ENCODE assay signal across 8 cellular contexts in genomic region chr1:9655127-9655723, GRCh38. TPM values are rescaled to one million over a fixed set of nuclear protein-coding genes. Genes with fewer than 3 reads are reported as not detected.
DNase-seq lines count a peak whose midpoint lies in the region; ATAC-seq, FAIRE-seq and TF ChIP-seq lines count a peak whose summit lies in the region.

No MANE protein-coding gene starts in this region.

- H3K4me2 ChIP-seq in Karpas-422 (ENCODE audit: low read depth, low read length, poor library complexity, severe bottlenecking), result peak overlapping the region; percentile 86

- peak overlapping the region; percentile 91 for H3K4me3 Mint-ChIP-seq in activated CD8-positive, alpha-beta memory T cell treated with anti-CD3 and anti-CD28 coated beads, Interleukin-2, amount 10 ng/mL, durations not matched to agents 7 days and 5 days

- no peak for TF ChIP-seq POLR2A in erythroblast (IDR thresholded peaks at IDR 0.05; ENCODE audit: low read length)

- no peaks in the 10 kb centered on the region for H4K20me1 ChIP-seq in Karpas-422 (ENCODE audit: insufficient read depth, low read depth, low read length)

- H3K4me1 ChIP-seq in Karpas-422 (ENCODE audit: low read length), result peaks cover 65% of the 10 kb centered on the region
- peaks cover 32% of the 10 kb centered on the region for H3K4me1 ChIP-seq in lower lobe of right lung
- peaks cover 0 to 4% of the 10 kb centered on the region in 2 donors for H3K4me1 ChIP-seq in kidney (ENCODE audit: control insufficient read depth in 1 of 2, insufficient read depth in 1 of 2, low read depth in 1 of 2, low read length in 2 of 2)

- H3K9me3 Mint-ChIP-seq in activated CD8-positive, alpha-beta memory T cell treated with anti-CD3 and anti-CD28 coated beads, Interleukin-2, amount 10 ng/mL, durations not matched to agents 7 days and 5 days (ENCODE audit: low read depth), result no peaks in the 10 kb centered on the region

- ATAC-seq in activated CD8-positive, alpha-beta memory T cell treated with anti-CD3 and anti-CD28 coated beads, Interleukin-2, amount 10 ng/mL, durations not matched to agents 7 days and 5 days, result no peak
- no peak for ATAC-seq in lower lobe of right lung

- H3K9me2 ChIP-seq in Karpas-422 (replicated peaks; ENCODE audit: insufficient read depth, low read length), result no peaks in the 10 kb centered on the region

- no peaks in the 10 kb centered on the region for H3K27me3 Mint-ChIP-seq in activated CD8-positive, alpha-beta memory T cell treated with anti-CD3 and anti-CD28 coated beads, Interleukin-2, amount 10 ng/mL, durations not matched to agents 7 days and 5 days

- CTCF ChIA-PET in activated CD8-positive, alpha-beta memory T cell treated with anti-CD3 and anti-CD28 coated beads, Interleukin-2, amount 10 ng/mL, durations not matched to agents 7 days and 5 days (lab: Charles Lee), result interaction anchor here (1.1 to 7.7 kb wide), 10 partner anchors 11 to 295 kb away, joined by 3 to 224 read pairs (median 8); no protein-coding TSS in a partner anchor

- no peaks in the 10 kb centered on the region for H3K9me3 ChIP-seq in Karpas-422 (ENCODE audit: low read length)
- H3K9me3 ChIP-seq in lower lobe of right lung, result no peaks in the 10 kb centered on the region
- no peaks in the 10 kb centered on the region for H3K9me3 ChIP-seq in kidney (ENCODE audit: control insufficient read depth in 1 of 2, low read length in 2 of 2)

- H3K36me3 ChIP-seq in Karpas-422 (ENCODE audit: insufficient read depth, low read length), result no peaks in the 10 kb centered on the region
- no peaks in the 10 kb centered on the region for H3K36me3 ChIP-seq in lower lobe of right lung
- H3K36me3 ChIP-seq in kidney (ENCODE audit: control insufficient read depth in 1 of 2, insufficient read depth in 2 of 2, low read length in 2 of 2), result no peaks in the 10 kb centered on the region

- intact Hi-C loops in lower lobe of right lung (cut with DNase I), result no loop called here
- intact Hi-C loops in kidney (cut with DNase I), result no loop called here

- H3K4me1 Mint-ChIP-seq in activated CD8-positive, alpha-beta memory T cell treated with anti-CD3 and anti-CD28 coated beads, Interleukin-2, amount 10 ng/mL, durations not matched to agents 7 days and 5 days, result peaks cover 65% of the 10 kb centered on the region

- DNase-seq in CD1c-positive myeloid dendritic cell (ENCODE audit: extremely low spot score) (peak; percentile 26), Karpas-422 (peak; percentile 66), lower lobe of right lung (no peak), kidney (no peak), urothelium cell line (ENCODE audit: low spot score) (no peak), erythroblast (lab: John Stamatoyannopoulos, UW) (no peak), DMS153 treated with DMSO at 0.1 percent for 48 hours (lab: John Stamatoyannopoulos, UW; ENCODE audit: unreplicated experiment) (no peak)
- DNase-seq in activated CD8-positive, alpha-beta memory T cell treated with anti-CD3 and anti-CD28 coated beads, Interleukin-2, amount 10 ng/mL, durations not matched to agents 7 days and 5 days, result peak; percentile 50

- H3K79me2 ChIP-seq in Karpas-422 (ENCODE audit: low read length), result peaks cover 46% of the 10 kb centered on the region

- no peak overlapping the region for H2AFZ ChIP-seq in Karpas-422 (ENCODE audit: low read length)

- H3K27me3 ChIP-seq in Karpas-422 (ENCODE audit: low read length), result no peaks in the 10 kb centered on the region
- peaks cover 17% of the 10 kb centered on the region for H3K27me3 ChIP-seq in lower lobe of right lung (ENCODE audit: low read depth)

- no peak for FAIRE-seq in kidney (lab: Jason Lieb, UNC)
- no peak for FAIRE-seq in urothelium cell line (lab: Jason Lieb, UNC)

- H3K9ac ChIP-seq in Karpas-422 (ENCODE audit: low read length) (peak overlapping the region; percentile 94), kidney (ENCODE audit: low read length in 2 of 2) (no peak overlapping the region)

- no peak for TF ChIP-seq CTCF in lower lobe of right lung (IDR thresholded peaks at IDR 0.05)
- TF ChIP-seq CTCF in kidney (IDR thresholded peaks at IDR 0.05; ENCODE audit: borderline replicate concordance, extremely low read depth, insufficient read depth), result no peak

- H3K36me3 Mint-ChIP-seq in activated CD8-positive, alpha-beta memory T cell treated with anti-CD3 and anti-CD28 coated beads, Interleukin-2, amount 10 ng/mL, durations not matched to agents 7 days and 5 days, result peaks cover 51% of the 10 kb centered on the region

- H3K4me3 ChIP-seq in Karpas-422 (ENCODE audit: low read length) (peak overlapping the region; percentile 80), lower lobe of right lung (peak overlapping the region; percentile 64), kidney (ENCODE audit: low read length in 2 of 2) (no peak overlapping the region)

- H3K27ac Mint-ChIP-seq in activated CD8-positive, alpha-beta memory T cell treated with anti-CD3 and anti-CD28 coated beads, Interleukin-2, amount 10 ng/mL, durations not matched to agents 7 days and 5 days, result peak overlapping the region; percentile 88

- H3K27ac ChIP-seq in Karpas-422 (ENCODE audit: low read length) (peak overlapping the region; percentile 95), lower lobe of right lung (no peak overlapping the region), kidney (ENCODE audit: low read depth in 2 of 2, low read length in 2 of 2) (no peak overlapping the region)

RNA-seq across cellular contexts. Expression of gene PIK3CD, which starts 3.7 kb away (rescaled TPM):
- 30.5 and 43.5 TPM in 2 replicates for total RNA-seq in Karpas-422 (2014; rRNA removed; shearing (Covaris generic); ENCODE audit: low replicate concordance)
- 100 to 1,000 TPM; 256 to 261 TPM for total RNA-seq in activated CD8-positive, alpha-beta memory T cell treated with anti-CD3 and anti-CD28 coated beads, Interleukin-2, amount 10 ng/mL, durations not matched to agents 7 days and 5 days
- total RNA-seq in lower lobe of right lung (28.3 TPM), kidney (19.7 TPM)
- polyA plus RNA-seq in kidney (ENCODE audit: insufficient read depth, low read depth, low replicate concordance), result 5.3 TPM

Comparison
In these comparisons a context has a peak if more than half of its experiments do, and no peak if none do; other contexts are left out.
1. DNase-seq: peak in CD1c-positive myeloid dendritic cell (single experiment), Karpas-422 (single experiment) and activated CD8-positive, alpha-beta memory T cell treated with anti-CD3 and anti-CD28 coated beads, Interleukin-2, amount 10 ng/mL, durations not matched to agents 7 days and 5 days (single experiment); none in lower lobe of right lung (single experiment), kidney (single experiment), urothelium cell line (single experiment), erythroblast (0 of 2) and DMS153 treated with DMSO at 0.1 percent for 48 hours (single experiment).
2. H3K4me3 ChIP-seq: peak in Karpas-422 (single experiment) and lower lobe of right lung (single experiment); none in kidney (0 of 2).